In the genomic region with DNA sequence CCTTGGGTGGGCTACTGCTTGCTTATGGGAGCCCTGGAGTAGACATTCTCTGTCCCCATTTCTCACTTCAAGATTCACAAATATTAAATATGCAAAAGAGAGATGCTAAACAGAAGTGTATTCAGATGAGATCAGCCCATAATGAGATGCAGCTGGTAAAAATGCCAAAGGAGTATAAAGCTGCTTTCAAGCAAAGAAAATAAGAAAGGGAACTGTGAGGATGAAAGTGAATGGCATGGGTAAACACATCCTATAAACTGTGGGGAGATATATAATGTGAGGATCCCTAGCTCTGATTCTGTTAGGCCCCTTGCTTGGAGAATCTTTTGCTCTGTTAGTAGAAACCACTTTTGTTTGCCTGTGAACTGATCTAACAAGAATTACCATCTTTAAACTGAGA, we compare ENCODE assay signal across 1 cellular context.
TF ChIP-seq lines count a peak whose summit lies in the region.

No MANE protein-coding gene starts in this region.

TF ChIP-seq in GM23338, 12 proteins besides CTCF, POLR2A, EP300 and RAD21 (continued from another document):
- TF ChIP-seq ZNF462 (CRISPR knock-in tag; IDR thresholded peaks at IDR 0.05) = no peak
- TF ChIP-seq EZH2phosphoT487 (IDR thresholded peaks at IDR 0.05; ENCODE audit: unreplicated experiment) = no peak
- TF ChIP-seq ZNF114 (CRISPR knock-in tag; IDR thresholded peaks at IDR 0.05) = no peak
- TF ChIP-seq NANOG (IDR thresholded peaks at IDR 0.05; ENCODE audit: borderline replicate concordance) = no peak
- TF ChIP-seq POLR2AphosphoS5 (IDR thresholded peaks at IDR 0.05; ENCODE audit: low read depth) = no peak
- TF ChIP-seq ZNF331 (CRISPR knock-in tag; IDR thresholded peaks at IDR 0.05; ENCODE audit: low read depth) = no peak
- no peak for TF ChIP-seq STAT1 (IDR thresholded peaks at IDR 0.05; ENCODE audit: unreplicated experiment)
- no peak for TF ChIP-seq JUNB (IDR thresholded peaks at IDR 0.05; ENCODE audit: unreplicated experiment)
